10 cellular contexts compared by ENCODE assay signal in the genomic region with DNA sequence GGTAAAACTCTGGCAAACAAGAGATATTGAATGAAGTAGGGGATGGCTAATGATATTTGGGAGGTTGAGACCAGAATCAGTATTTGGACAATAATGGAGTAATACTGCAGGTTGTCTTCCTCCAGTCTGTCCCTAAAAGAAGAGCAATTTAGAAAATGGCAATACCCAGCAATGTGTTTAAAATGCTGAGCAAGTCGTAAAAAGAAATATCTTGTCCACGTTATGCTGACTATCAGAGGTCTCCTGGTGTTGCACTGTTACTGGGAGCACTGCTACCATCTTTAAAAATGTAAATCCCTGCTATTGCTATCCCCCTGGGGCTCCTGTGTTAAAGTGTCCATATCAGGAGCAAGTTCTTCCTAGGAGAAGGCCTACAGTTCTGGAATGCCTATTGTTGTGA.
"Had no signal": no experiment of that assay in that cellular context is flagged by ENCODE, and none has a peak within 500 bp of the region (broad histone marks: within the 10 kb centered on the region; RNA-seq: fewer than 3 reads in every experiment).

No MANE protein-coding gene starts in this region.

- ATAC-seq: GM23338 had no signal

- H2AFZ ChIP-seq: GM23338 had no signal

- H3K9ac ChIP-seq: KMS-11 had no signal

- DNase-seq: H9, HCEC 1CT, HFFc6, IMR-90, KBM-7 had no signal

- H3K4me2 ChIP-seq: GM23338, KMS-11 had no signal

- H3K4me3 ChIP-seq: GM23338 had no signal

- FAIRE-seq: H1, H54, HTR-8/SVneo had no signal

- H3K27ac ChIP-seq: KMS-11 had no signal
